Comparison of ENCODE assay signal across 14 cellular contexts in genomic region chr7:133827707-133828580, GRCh38.
A peak's percentile ranks its signal among the peaks of the same experiment; 100 is the strongest.
DNase-seq lines count a peak whose midpoint lies in the region; ATAC-seq and TF ChIP-seq lines count a peak whose summit lies in the region.
"Had no signal": no experiment of that assay in that cellular context is flagged by ENCODE, and none has a peak within 500 bp of the region (broad histone marks: within the 10 kb centered on the region; RNA-seq: fewer than 3 reads in every experiment).

No MANE protein-coding gene starts in this region.

- WGBS in prostate gland: 48% methylated on average over 7 of the region's 7 CpGs

- peak; percentile 78 for ATAC-seq in activated CD4-positive, alpha-beta T cell treated with anti-CD3 and anti-CD28 coated beads for 36 hours
- peak; percentile 93 for ATAC-seq in GM21786 (IDR thresholded peaks at IDR 0.05; ENCODE audit: unreplicated experiment)
- 0 out of 3 replicates have a peak, but pooled peaks have one; percentile 38 for ATAC-seq in RWPE2 (ENCODE audit: low read depth)

- peaks cover 12% of the 10 kb centered on the region for H3K9me3 Mint-ChIP-seq in activated CD4-positive, alpha-beta T cell treated with anti-CD3 and anti-CD28 coated beads for 36 hours (ENCODE audit: low read depth)

- TF ChIP-seq CTCF in RWPE2 (IDR thresholded peaks at IDR 0.05; ENCODE audit: poor library complexity, severe bottlenecking) (no peak), prostate gland (IDR thresholded peaks at IDR 0.05) (no peak)

- DNase-seq in activated CD4-positive, alpha-beta T cell treated with anti-CD3 and anti-CD28 coated beads for 36 hours: no peak
- no peak for DNase-seq in activated CD4-positive, alpha-beta T cell treated with anti-CD3 and anti-CD28 coated beads, Interleukin-2, amount 50 U/mL, for 48 hours
- DNase-seq in RWPE2 (ENCODE audit: low spot score) (no peak), prostate gland (ENCODE audit: low spot score) (peak; percentile 32), NCI-H524 (lab: John Stamatoyannopoulos, UW) (no peak), middle frontal gyrus (ENCODE audit: extremely low spot score, low spot score) (no peak)
- DNase-seq in stimulated activated CD4-positive, alpha-beta T cell treated with anti-CD3 and anti-CD28 coated beads, Interleukin-4, amount 100 ng/mL, for 24 hours: no peak
- DNase-seq: activated CD4-positive, alpha-beta memory T cell treated with anti-CD3 and anti-CD28 coated beads for 36 hours; esophagus squamous epithelium; KBM-7; sigmoid colon had no signal

- H3K4me1 Mint-ChIP-seq in activated CD4-positive, alpha-beta T cell treated with anti-CD3 and anti-CD28 coated beads for 36 hours: peaks cover 12% of the 10 kb centered on the region

- H3K36me3 Mint-ChIP-seq in activated CD4-positive, alpha-beta T cell treated with anti-CD3 and anti-CD28 coated beads for 36 hours (ENCODE audit: low read depth): peaks cover 29% of the 10 kb centered on the region

- CTCF ChIA-PET in activated CD4-positive, alpha-beta T cell treated with anti-CD3 and anti-CD28 coated beads for 36 hours (lab: Charles Lee): no interaction called here

- H3K9me3 ChIP-seq in RWPE2 (ENCODE audit: severe bottlenecking) (no peaks in the 10 kb centered on the region), prostate gland (no peaks in the 10 kb centered on the region)
- H3K9me3 ChIP-seq: esophagus squamous epithelium had no signal

- no peaks in the 10 kb centered on the region for H3K4me1 ChIP-seq in RWPE2 (ENCODE audit: insufficient read depth, poor library complexity, severe bottlenecking)
- H3K4me1 ChIP-seq in prostate gland (replicated peaks): no peaks in the 10 kb centered on the region
- H3K4me1 ChIP-seq: sigmoid colon had no signal

- H3K27ac Mint-ChIP-seq in activated CD4-positive, alpha-beta T cell treated with anti-CD3 and anti-CD28 coated beads for 36 hours: no peak overlapping the region
- H3K27ac Mint-ChIP-seq: activated CD4-positive, alpha-beta memory T cell treated with anti-CD3 and anti-CD28 coated beads for 36 hours; activated naive CD4-positive, alpha-beta T cell treated with anti-CD3 and anti-CD28 coated beads, Interleukin-2, amount 50 U/mL, for 24 hours; T-helper 1 cell treated with Interleukin-12 subunit alpha and Interleukin-12 subunit beta and Interleukin-4 antibody, amounts not matched to agents 30 μg/mL and 1 μg/mL, for 36 hours had no signal

- intact Hi-C loops in activated CD4-positive, alpha-beta T cell treated with anti-CD3 and anti-CD28 coated beads for 36 hours (cut with DNase I, micrococcal nuclease): no loop called here
- intact Hi-C loops in prostate gland (cut with DNase I): no loop called here

- no peak for TF ChIP-seq POLR2A in prostate gland (IDR thresholded peaks at IDR 0.05)

- no peak overlapping the region for H3K4me3 Mint-ChIP-seq in activated CD4-positive, alpha-beta T cell treated with anti-CD3 and anti-CD28 coated beads for 36 hours
- H3K4me3 Mint-ChIP-seq: activated CD4-positive, alpha-beta memory T cell treated with anti-CD3 and anti-CD28 coated beads for 36 hours; activated naive CD4-positive, alpha-beta T cell treated with anti-CD3 and anti-CD28 coated beads, Interleukin-2, amount 50 U/mL, for 24 hours; T-helper 1 cell treated with Interleukin-12 subunit alpha and Interleukin-12 subunit beta and Interleukin-4 antibody, amounts not matched to agents 30 μg/mL and 1 μg/mL, for 36 hours had no signal

- H3K36me3 ChIP-seq in RWPE2 (ENCODE audit: low read depth): no peaks in the 10 kb centered on the region
- no peaks in the 10 kb centered on the region for H3K36me3 ChIP-seq in prostate gland
- H3K36me3 ChIP-seq: sigmoid colon had no signal

- POLR2A ChIA-PET in activated CD4-positive, alpha-beta T cell treated with anti-CD3 and anti-CD28 coated beads for 36 hours (lab: Charles Lee): no interaction called here

- no peaks in the 10 kb centered on the region for H3K27me3 ChIP-seq in RWPE2 (ENCODE audit: insufficient read depth, poor library complexity, severe bottlenecking)
- no peaks in the 10 kb centered on the region for H3K27me3 ChIP-seq in prostate gland (replicated peaks; ENCODE audit: insufficient read depth)
- H3K27me3 ChIP-seq: esophagus squamous epithelium, sigmoid colon had no signal

- H3K27me3 Mint-ChIP-seq in activated CD4-positive, alpha-beta T cell treated with anti-CD3 and anti-CD28 coated beads for 36 hours: no peaks in the 10 kb centered on the region
- H3K27me3 Mint-ChIP-seq: activated CD4-positive, alpha-beta memory T cell treated with anti-CD3 and anti-CD28 coated beads for 36 hours; activated naive CD4-positive, alpha-beta T cell treated with anti-CD3 and anti-CD28 coated beads, Interleukin-2, amount 50 U/mL, for 24 hours had no signal

- H3K4me3 ChIP-seq in RWPE2 (ENCODE audit: severe bottlenecking): no peak overlapping the region
- no peak overlapping the region for H3K4me3 ChIP-seq in prostate gland
- H3K4me3 ChIP-seq: esophagus squamous epithelium, sigmoid colon had no signal

- H3K27ac ChIP-seq in RWPE2 (ENCODE audit: poor library complexity, severe bottlenecking) (no peak overlapping the region), prostate gland (no peak overlapping the region)
- H3K27ac ChIP-seq: esophagus squamous epithelium, sigmoid colon had no signal

Comparison
In these comparisons a context has a peak if more than half of its experiments do, and no peak if none do; other contexts are left out.
1. ATAC-seq: peak in every context shown above with its lines; median percentile 93 in GM21786; 78 in activated CD4-positive, alpha-beta T cell treated with anti-CD3 and anti-CD28 coated beads for 36 hours; 38 in RWPE2.